In genomic region chr11:64723117-64723906, GRCh38 we compare ENCODE assay signal across 8 cellular contexts. TPM values are rescaled to one million over a fixed set of nuclear protein-coding genes. Genes with fewer than 3 reads are reported as not detected.
DNase-seq lines count a peak whose midpoint lies in the region; ATAC-seq and TF ChIP-seq lines count a peak whose summit lies in the region.

NRXN2 (minus strand) TSS chr11:64723197; CDS start chr11:64713699, 9,498 bp downstream.

- peak within 1 kb of the TSS; percentile 48 for H3K4me3 ChIP-seq in HFF-Myc (replicated peaks; ENCODE audit: low read depth, low read length)
- peak within 1 kb of the TSS; percentile 66 for H3K4me3 ChIP-seq in right cardiac atrium (ENCODE audit: low read length)
- H3K4me3 ChIP-seq in rectal smooth muscle tissue (ENCODE audit: low read length): peak within 1 kb of the TSS; percentile 61
- H3K4me3 ChIP-seq in uterus: peak within 1 kb of the TSS; percentile 52 to 71

- H3K36me3 ChIP-seq in ES-I3 (ENCODE audit: insufficient read depth, low read length) (no peaks in the 10 kb centered on the region), rectal smooth muscle tissue (ENCODE audit: control insufficient read depth, insufficient read depth, low read length) (peaks cover 3% of the 10 kb centered on the region), uterus (no peaks in the 10 kb centered on the region)

- H3K27ac ChIP-seq in angular gyrus (ENCODE audit: low read depth, low read length) (peak within 1 kb of the TSS; percentile 79), right cardiac atrium (ENCODE audit: low read length) (no peak within 1 kb of the TSS), rectal smooth muscle tissue (ENCODE audit: low read depth, low read length) (peak within 1 kb of the TSS; percentile 57), uterus (peak within 1 kb of the TSS; percentile 52 to 74)

- H3K9me3 ChIP-seq in ES-I3 (ENCODE audit: control insufficient read depth, insufficient read depth, low read length): no peaks in the 10 kb centered on the region
- no peaks in the 10 kb centered on the region for H3K9me3 ChIP-seq in right cardiac atrium (ENCODE audit: control insufficient read depth, low read length)
- H3K9me3 ChIP-seq in uterus: no peaks in the 10 kb centered on the region

- peak; percentile 96 to 97 for ATAC-seq in right cardiac atrium

- H3K36me3 Mint-ChIP-seq in T-helper 1 cell treated with Interleukin-12 subunit alpha and Interleukin-12 subunit beta and Interleukin-4 antibody, amounts not matched to agents 30 μg/mL and 1 μg/mL, for 36 hours (ENCODE audit: low read depth): peaks cover 6% of the 10 kb centered on the region

- H3K4me3 Mint-ChIP-seq in T-helper 1 cell treated with Interleukin-12 subunit alpha and Interleukin-12 subunit beta and Interleukin-4 antibody, amounts not matched to agents 30 μg/mL and 1 μg/mL, for 36 hours: peak within 1 kb of the TSS; percentile 53

- H3K4me1 ChIP-seq in ES-I3 (ENCODE audit: insufficient read depth, low read length) (peaks cover 29% of the 10 kb centered on the region), right cardiac atrium (ENCODE audit: control insufficient read depth, insufficient read depth, low read length) (no peaks in the 10 kb centered on the region), rectal smooth muscle tissue (ENCODE audit: control insufficient read depth, insufficient read depth, low read length) (no peaks in the 10 kb centered on the region), uterus (no peaks in the 10 kb centered on the region)

- H3K27me3 ChIP-seq in right cardiac atrium (ENCODE audit: control insufficient read depth, insufficient read depth) (no peaks in the 10 kb centered on the region), rectal smooth muscle tissue (ENCODE audit: control insufficient read depth, insufficient read depth, low read length) (peaks cover 21% of the 10 kb centered on the region), uterus (peaks cover 0 to 6% of the 10 kb centered on the region in 2 donors)

- peak within 1 kb of the TSS; percentile 57 for H3K27ac Mint-ChIP-seq in T-helper 1 cell treated with Interleukin-12 subunit alpha and Interleukin-12 subunit beta and Interleukin-4 antibody, amounts not matched to agents 30 μg/mL and 1 μg/mL, for 36 hours

- H3K27me3 Mint-ChIP-seq in T-helper 1 cell treated with Interleukin-12 subunit alpha and Interleukin-12 subunit beta and Interleukin-4 antibody, amounts not matched to agents 30 μg/mL and 1 μg/mL, for 36 hours (ENCODE audit: low read depth): peaks cover 39% of the 10 kb centered on the region

- TF ChIP-seq CTCF in HFF-Myc (IDR thresholded peaks at IDR 0.05; ENCODE audit: low read depth, low read length, missing control alignments): peak; percentile 97
- peak; percentile 86 to 99 (median 91) for TF ChIP-seq CTCF in uterus (IDR thresholded peaks at IDR 0.05)

- peaks cover 12% of the 10 kb centered on the region for H3K4me1 Mint-ChIP-seq in T-helper 1 cell treated with Interleukin-12 subunit alpha and Interleukin-12 subunit beta and Interleukin-4 antibody, amounts not matched to agents 30 μg/mL and 1 μg/mL, for 36 hours (ENCODE audit: low read depth)

- TF ChIP-seq POLR2A in uterus (IDR thresholded peaks at IDR 0.05): no peak

- peak; percentile 12 for DNase-seq in HFF-Myc (ENCODE audit: extremely low read depth, low read depth)
- peak; percentile 80 for DNase-seq in NCI-H1092 treated with DMSO at 0.1 percent for 48 hours (lab: John Stamatoyannopoulos, UW)
- DNase-seq in right cardiac atrium: peak; percentile 86 to 95 (median 93)
- DNase-seq in uterus: peak; percentile 76 to 87

- no peaks in the 10 kb centered on the region for H3K9me3 Mint-ChIP-seq in T-helper 1 cell treated with Interleukin-12 subunit alpha and Interleukin-12 subunit beta and Interleukin-4 antibody, amounts not matched to agents 30 μg/mL and 1 μg/mL, for 36 hours

- H3K9ac ChIP-seq in ES-I3 (ENCODE audit: low read depth, low read length) (peak within 1 kb of the TSS; percentile 87), rectal smooth muscle tissue (ENCODE audit: low read length) (no peak within 1 kb of the TSS)

- 2% methylated on average over 66 of the region's 66 CpGs for whole genome bisulfite sequencing in right cardiac atrium

- intact Hi-C loops in right cardiac atrium (cut with DNase I) (loop anchor here in 2 of 4 donors (2.0 to 5.0 kb wide), 2 partner anchors 35 to 36 kb away; no protein-coding TSS in a partner anchor), uterus (cut with DNase I; ENCODE audit: low total_unique reads) (no loop called here)

RNA-seq across cellular contexts. Expression of gene NRXN2, which starts in this region (rescaled TPM):
- total RNA-seq in right cardiac atrium: 1 to 10 TPM; 2.1 to 5.7 (median 2.9) TPM
- polyA plus RNA-seq in right cardiac atrium: 2.2 TPM
- total RNA-seq in uterus: 10 to 100 TPM in 2 of 4 donors, 1 to 10 TPM in 1, under 1 TPM in 1; 0.88 to 48.4 (median 12.6) TPM

Comparison
In these comparisons a context has a peak if more than half of its experiments do, and no peak if none do; other contexts are left out.
1. DNase-seq: peak in every context shown above with its lines; median percentile 93 in right cardiac atrium; 82 in uterus; 80 in NCI-H1092 treated with DMSO at 0.1 percent for 48 hours; 12 in HFF-Myc.